19 cellular contexts compared by ENCODE assay signal in the genomic region with DNA sequence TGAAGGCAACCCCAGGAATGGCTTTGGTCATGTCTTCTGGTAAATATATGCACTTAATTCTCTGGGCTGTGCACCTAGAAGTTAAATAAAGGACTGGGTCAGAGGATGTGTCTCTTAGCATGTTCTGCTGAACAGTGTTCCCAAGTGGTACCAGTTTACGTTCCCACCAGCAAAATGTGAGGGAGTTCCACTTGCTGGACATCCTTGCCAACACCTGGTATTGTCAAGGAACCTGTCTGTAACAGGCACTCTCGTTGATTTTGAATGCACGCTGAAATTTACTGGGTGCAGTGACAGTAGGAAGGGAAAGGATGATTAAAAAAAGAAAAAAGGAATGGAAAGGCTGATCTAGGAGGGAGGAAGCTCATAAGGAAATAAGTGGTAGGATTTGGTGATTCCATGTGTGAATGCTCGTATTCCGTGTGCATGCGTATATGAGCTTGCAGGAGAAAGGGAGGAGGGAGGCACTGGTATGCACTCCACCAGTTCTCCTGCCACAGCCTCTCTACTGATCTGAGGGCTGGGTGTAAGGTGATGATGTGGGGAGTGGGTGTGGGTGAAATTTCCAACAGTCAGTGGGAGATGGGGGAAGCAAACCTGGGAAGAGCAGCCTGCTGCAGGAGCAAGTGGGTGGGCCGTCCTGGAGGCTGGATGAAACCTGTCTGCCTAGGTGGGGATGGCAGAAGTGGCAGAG. TPM values are rescaled to one million over a fixed set of nuclear protein-coding genes. Genes with fewer than 3 reads are reported as not detected.
DNase-seq lines count a peak whose midpoint lies in the region; ATAC-seq, FAIRE-seq and TF ChIP-seq lines count a peak whose summit lies in the region.
"Had no signal": no experiment of that assay in that cellular context is flagged by ENCODE, and none has a peak within 500 bp of the region (broad histone marks: within the 10 kb centered on the region; RNA-seq: fewer than 3 reads in every experiment).

No MANE protein-coding gene starts in this region.

- H3K27me3 ChIP-seq in BLaER1, result no peaks in the 10 kb centered on the region
- H3K27me3 ChIP-seq in GM23248 (replicated peaks; ENCODE audit: insufficient read depth), result no peaks in the 10 kb centered on the region
- no peaks in the 10 kb centered on the region for H3K27me3 ChIP-seq in astrocyte (ENCODE audit: insufficient read depth, low read length)
- no peaks in the 10 kb centered on the region for H3K27me3 ChIP-seq in naive thymus-derived CD4-positive, alpha-beta T cell (ENCODE audit: control insufficient read depth in 2 of 2, insufficient read depth in 2 of 2, low read length in 2 of 2)
- H3K27me3 ChIP-seq in neuronal stem cell (ENCODE audit: control insufficient read depth in 3 of 3, insufficient read depth in 3 of 3, low read depth in 1 of 3, low read length in 3 of 3), result no peaks in the 10 kb centered on the region
- H3K27me3 ChIP-seq: ascending aorta, MG63 had no signal

- no peak overlapping the region for H3K23ac ChIP-seq in neuronal stem cell (ENCODE audit: low read depth, low read length, poor library complexity)

- no peak overlapping the region for H3K4ac ChIP-seq in neuronal stem cell (ENCODE audit: low read length)

- H3K9me3 ChIP-seq in BLaER1 (no peaks in the 10 kb centered on the region), GM23248 (ENCODE audit: low read depth) (no peaks in the 10 kb centered on the region), astrocyte (ENCODE audit: insufficient read depth, low read depth, low read length) (no peaks in the 10 kb centered on the region), neuronal stem cell (replicated peaks in 1 of 2; ENCODE audit: control insufficient read depth in 2 of 2, insufficient read depth in 1 of 2, low read depth in 1 of 2, low read length in 2 of 2) (peaks cover 0 to 2% of the 10 kb centered on the region in 2 donors)
- no peaks in the 10 kb centered on the region for H3K9me3 ChIP-seq in naive thymus-derived CD4-positive, alpha-beta T cell (ENCODE audit: control insufficient read depth in 2 of 3, low read length in 3 of 3)
- H3K9me3 ChIP-seq: ascending aorta, MG63 had no signal

- peak overlapping the region; percentile 47 for H3K27ac Mint-ChIP-seq in astrocyte (ENCODE audit: unreplicated experiment)
- peak overlapping the region; percentile 2 to 90 (median 84) for H3K27ac Mint-ChIP-seq in naive thymus-derived CD4-positive, alpha-beta T cell

- H3K14ac ChIP-seq in neuronal stem cell (ENCODE audit: low read length), result no peak overlapping the region

- H4K20me1 ChIP-seq in BLaER1 (peaks cover 100% of the 10 kb centered on the region), GM23248 (ENCODE audit: insufficient read depth) (no peaks in the 10 kb centered on the region), astrocyte (ENCODE audit: insufficient read depth, low read length) (peaks cover 89% of the 10 kb centered on the region)

- no peak overlapping the region for H3K9ac ChIP-seq in BLaER1
- H3K9ac ChIP-seq in GM23248, result peak overlapping the region; percentile 68; the same call in 1 of the 2 replicates
- H3K9ac ChIP-seq in astrocyte (ENCODE audit: low read length), result no peak overlapping the region
- no peak overlapping the region for H3K9ac ChIP-seq in neuronal stem cell (ENCODE audit: low read depth, low read length, poor library complexity)

- 94 to 95% methylated on average over 7 of the region's 7 CpGs for WGBS in GM23248 (ENCODE audit: low coverage in 1 of 2, low lambda C conversion rate in 2 of 2, missing lambda C conversion rate in 2 of 2), 2 experiments
- no CpG with 5 or more reads among the region's 7 CpGs for WGBS in neuronal stem cell (ENCODE audit: extremely low coverage in 2 of 2, insufficient read length in 2 of 2, insufficient replicate concordance in 1 of 2), 2 donors

- peaks cover 95% of the 10 kb centered on the region for H3K79me2 ChIP-seq in GM23248 (ENCODE audit: insufficient read depth)
- H3K79me2 ChIP-seq in astrocyte (ENCODE audit: insufficient read depth, low read length), result peaks cover 97% of the 10 kb centered on the region

- H3K4me1 ChIP-seq in BLaER1, result peaks cover 70% of the 10 kb centered on the region
- peaks cover 59% of the 10 kb centered on the region for H3K4me1 ChIP-seq in GM23248 (ENCODE audit: insufficient read depth)
- peaks cover 58% of the 10 kb centered on the region for H3K4me1 ChIP-seq in astrocyte (ENCODE audit: insufficient read depth, low read length)
- peaks cover 18 to 40% of the 10 kb centered on the region in 2 donors for H3K4me1 ChIP-seq in naive thymus-derived CD4-positive, alpha-beta T cell (ENCODE audit: control insufficient read depth in 2 of 2, insufficient read depth in 2 of 2, low read length in 2 of 2)
- peaks cover 2 to 3% of the 10 kb centered on the region in 2 donors for H3K4me1 ChIP-seq in neuronal stem cell (ENCODE audit: control insufficient read depth in 2 of 2, insufficient read depth in 1 of 2, low read depth in 1 of 2, low read length in 2 of 2)

- H4K8ac ChIP-seq in neuronal stem cell (ENCODE audit: low read depth, low read length), result no peak overlapping the region

- H2BK12ac ChIP-seq in neuronal stem cell (ENCODE audit: low read length), result no peak overlapping the region

- DNase-seq in GM23248 (no peak), astrocyte (ENCODE audit: low read depth) (no peak), 8988T (no peak), left cardiac atrium (no peak), neuronal stem cell (ENCODE audit: low spot score) (no peak)
- no peak for DNase-seq in naive thymus-derived CD4-positive, alpha-beta T cell
- DNase-seq: activated CD8-positive, alpha-beta memory T cell treated with anti-CD3 and anti-CD28 coated beads, Interleukin-2, amount 50 U/mL, for 48 hours; foreskin melanocyte; islet precursor cell; MG63; NCI-H2081 treated with DMSO at 0.1 percent for 48 hours; NCI-H82; stimulated activated CD4-positive, alpha-beta T cell treated with anti-CD3 and anti-CD28 coated beads, Interleukin-2, amount 100 ng/mL, for 48 hours; stimulated activated naive B cell treated with anti-CD40 and anti-IgM and Interleukin-4, amounts not matched to agents 10 μg/mL and 1 μg/mL and 100 μg/mL, for 72 hours had no signal

- peaks cover 74% of the 10 kb centered on the region for H3K36me3 ChIP-seq in BLaER1
- peaks cover 15% of the 10 kb centered on the region; the same call in 1 of the 2 replicates for H3K36me3 ChIP-seq in GM23248 (ENCODE audit: low read depth)
- H3K36me3 ChIP-seq in astrocyte (ENCODE audit: insufficient read depth, low read length), result peaks cover 12% of the 10 kb centered on the region
- H3K36me3 ChIP-seq in naive thymus-derived CD4-positive, alpha-beta T cell (ENCODE audit: control insufficient read depth in 2 of 3, insufficient read depth in 3 of 3, low read length in 3 of 3), result peaks cover 0 to 45% (median 0%) of the 10 kb centered on the region in 3 experiments
- H3K36me3 ChIP-seq in neuronal stem cell (replicated peaks in 1 of 2; ENCODE audit: control insufficient read depth in 2 of 2, insufficient read depth in 2 of 2, low read length in 2 of 2), result peaks cover 12 to 72% of the 10 kb centered on the region in 2 donors

- peaks cover 44% of the 10 kb centered on the region for H3F3A ChIP-seq in GM23248 (ENCODE audit: insufficient read depth)

- ATAC-seq in naive thymus-derived CD4-positive, alpha-beta T cell, result no peak
- no peak for ATAC-seq in activated CD4-positive, CD25-positive, alpha-beta regulatory T cell treated with anti-CD3 and anti-CD28 coated beads, Interleukin-2, amount 50 U/mL, for 24 hours
- ATAC-seq in left cardiac atrium, result no peak
- ATAC-seq: stimulated activated naive B cell treated with anti-CD40 and anti-IgM and Interleukin-4, amounts not matched to agents 10 μg/mL and 1 μg/mL and 100 μg/mL, for 72 hours had no signal

- H2AFZ ChIP-seq in GM23248, result no peak overlapping the region
- H2AFZ ChIP-seq in astrocyte (ENCODE audit: low read depth, low read length), result no peak overlapping the region
- H2AFZ ChIP-seq in neuronal stem cell (ENCODE audit: low read length), result no peak overlapping the region

- no peaks in the 10 kb centered on the region for H3K27me3 Mint-ChIP-seq in astrocyte (ENCODE audit: low read depth, unreplicated experiment)
- no peaks in the 10 kb centered on the region for H3K27me3 Mint-ChIP-seq in naive thymus-derived CD4-positive, alpha-beta T cell
- H3K27me3 Mint-ChIP-seq: stimulated activated naive B cell treated with anti-CD40 and anti-IgM and Interleukin-4, amounts not matched to agents 10 μg/mL and 1 μg/mL and 100 μg/mL, for 72 hours had no signal

- no peak for TF ChIP-seq CTCF in astrocyte (IDR thresholded peaks at IDR 0.05; ENCODE audit: insufficient read depth, low read depth, low read length)

- POLR2A ChIA-PET in naive thymus-derived CD4-positive, alpha-beta T cell (lab: Charles Lee), result interaction anchor here (1.2 to 2.7 kb wide), 2 partner anchors 13 to 44 kb away, joined by 3 to 11 read pairs; no protein-coding TSS in a partner anchor

- H2BK120ac ChIP-seq in neuronal stem cell (ENCODE audit: low read depth, low read length), result no peak overlapping the region

- H3K9me2 ChIP-seq in GM23248 (ENCODE audit: insufficient read depth), result no peaks in the 10 kb centered on the region

- peaks cover 9% of the 10 kb centered on the region for H3K36me3 Mint-ChIP-seq in astrocyte (ENCODE audit: low read depth, unreplicated experiment)
- H3K36me3 Mint-ChIP-seq in naive thymus-derived CD4-positive, alpha-beta T cell, result peaks cover 6 to 36% (median 25%) of the 10 kb centered on the region in 5 donors

- H3K4me1 Mint-ChIP-seq in astrocyte (ENCODE audit: low read depth, unreplicated experiment), result peaks cover 72% of the 10 kb centered on the region
- H3K4me1 Mint-ChIP-seq in naive thymus-derived CD4-positive, alpha-beta T cell, result peaks cover 56 to 82% (median 80%) of the 10 kb centered on the region in 7 donors

- no peak overlapping the region for H3K4me3 ChIP-seq in BLaER1
- H3K4me3 ChIP-seq in GM23248, result no peak overlapping the region
- no peak overlapping the region for H3K4me3 ChIP-seq in astrocyte (ENCODE audit: insufficient read depth, low read depth, low read length)
- no peak overlapping the region for H3K4me3 ChIP-seq in naive thymus-derived CD4-positive, alpha-beta T cell (ENCODE audit: low read length)
- no peak overlapping the region for H3K4me3 ChIP-seq in neuronal stem cell (ENCODE audit: low read length in 2 of 2)
- H3K4me3 ChIP-seq: ascending aorta, MG63 had no signal

- H4K91ac ChIP-seq in neuronal stem cell (ENCODE audit: low read depth, low read length, poor library complexity), result no peak overlapping the region

- H3K4me2 ChIP-seq in BLaER1 (peak overlapping the region; percentile 68), GM23248 (ENCODE audit: unreplicated experiment) (peak overlapping the region; percentile 58), astrocyte (ENCODE audit: low read length) (no peak overlapping the region), neuronal stem cell (ENCODE audit: insufficient read depth, low read length, poor library complexity, severe bottlenecking) (no peak overlapping the region)

- H2AK5ac ChIP-seq in neuronal stem cell (ENCODE audit: low read depth, low read length), result no peak overlapping the region

- no peak overlapping the region for H2BK15ac ChIP-seq in neuronal stem cell (ENCODE audit: low read length)

- intact Hi-C loops in naive thymus-derived CD4-positive, alpha-beta T cell (cut with micrococcal nuclease), result loop anchor here in 1 of 2 donors (2.0 kb wide), 1 partner anchor 13 kb away; no protein-coding TSS in a partner anchor
- intact Hi-C loops in left cardiac atrium (cut with DNase I), result no loop called here

- no peak overlapping the region for H2BK5ac ChIP-seq in neuronal stem cell (ENCODE audit: low read length)

- in situ Hi-C loops in GM23248 (cut with MboI), result no loop called here

- FAIRE-seq in astrocyte (lab: Jason Lieb, UNC), result no peak
- FAIRE-seq: G401.6 had no signal

- H3K27ac ChIP-seq in BLaER1, result peak overlapping the region; percentile 75
- H3K27ac ChIP-seq in GM23248, result peak overlapping the region; percentile 88
- H3K27ac ChIP-seq in astrocyte (ENCODE audit: low read depth, low read length), result no peak overlapping the region
- no peak overlapping the region for H3K27ac ChIP-seq in naive thymus-derived CD4-positive, alpha-beta T cell (ENCODE audit: low read depth, low read length)
- H3K27ac ChIP-seq in neuronal stem cell (replicated peaks; ENCODE audit: low read length), result no peak overlapping the region
- H3K27ac ChIP-seq: C4-2B had no signal

- no peak overlapping the region for H3K18ac ChIP-seq in neuronal stem cell (ENCODE audit: low read length)

- H3K9me3 Mint-ChIP-seq in astrocyte (ENCODE audit: unreplicated experiment), result no peaks in the 10 kb centered on the region
- H3K9me3 Mint-ChIP-seq in naive thymus-derived CD4-positive, alpha-beta T cell, result peaks cover 0 to 1% (median 0%) of the 10 kb centered on the region in 11 donors
- H3K9me3 Mint-ChIP-seq: stimulated activated naive B cell treated with anti-CD40 and anti-IgM and Interleukin-4, amounts not matched to agents 10 μg/mL and 1 μg/mL and 100 μg/mL, for 72 hours had no signal

- H3K4me3 Mint-ChIP-seq in astrocyte (ENCODE audit: unreplicated experiment), result no peak overlapping the region
- peak overlapping the region; percentile 20 to 77 (median 52) for H3K4me3 Mint-ChIP-seq in naive thymus-derived CD4-positive, alpha-beta T cell
- H3K4me3 Mint-ChIP-seq: stimulated activated naive B cell treated with anti-CD40 and anti-IgM and Interleukin-4, amounts not matched to agents 10 μg/mL and 1 μg/mL and 100 μg/mL, for 72 hours had no signal

- H3K79me1 ChIP-seq in neuronal stem cell (ENCODE audit: low read depth, low read length), result peaks cover 11% of the 10 kb centered on the region

- CTCF ChIA-PET in naive thymus-derived CD4-positive, alpha-beta T cell (lab: Charles Lee), result interaction anchor here (0.6 to 1.2 kb wide), 2 partner anchors 42 to 66 kb away, joined by 3 read pairs; no protein-coding TSS in a partner anchor

RNA-seq across cellular contexts. Expression of a gene that starts 14.9 kb away (rescaled TPM):
- 40.0 and 40.2 TPM in 2 replicates for total RNA-seq in GM23248 (2014; rRNA removed; shearing (Covaris generic))
- 69.4 and 69.7 TPM in 2 replicates for polyA plus RNA-seq in GM23248 (2016; fragmentation: Nextera tagmentation; extraction: Ambion mirVana)
- total RNA-seq in astrocyte (127 and 153 TPM in 2 replicates), left cardiac atrium (10 to 100 TPM; 42.7 to 47.9 TPM)
- total RNA-seq in naive thymus-derived CD4-positive, alpha-beta T cell, result 100 to 1,000 TPM; 169 to 235 (median 201) TPM
- polyA plus RNA-seq in naive thymus-derived CD4-positive, alpha-beta T cell, result 10 to 100 TPM; 24.3 to 76.6 TPM
- polyA plus RNA-seq in neuronal stem cell (2013, experiment 1 of 2), result 35.8 TPM
- 36.1 TPM for polyA plus RNA-seq in neuronal stem cell (2013, experiment 2 of 2)

RNA-seq across cellular contexts. Expression of a gene that starts 26.7 kb away (rescaled TPM):
- total RNA-seq in GM23248 (2014; rRNA removed; shearing (Covaris generic)), result 37.7 and 41.3 TPM in 2 replicates
- 19.0 and 20.0 TPM in 2 replicates for polyA plus RNA-seq in GM23248 (2016; fragmentation: Nextera tagmentation; extraction: Ambion mirVana)
- 13.7 and 14.0 TPM in 2 replicates for total RNA-seq in astrocyte
- 10 to 100 TPM; 31.1 to 71.3 (median 42.0) TPM for total RNA-seq in naive thymus-derived CD4-positive, alpha-beta T cell
- 10 to 100 TPM; 20.6 to 26.2 TPM for polyA plus RNA-seq in naive thymus-derived CD4-positive, alpha-beta T cell
- 10 to 100 TPM; 18.7 to 19.6 TPM for total RNA-seq in left cardiac atrium
- 14.3 TPM for polyA plus RNA-seq in neuronal stem cell (2013, experiment 1 of 2)
- 13.8 TPM for polyA plus RNA-seq in neuronal stem cell (2013, experiment 2 of 2)

Comparison
In these comparisons a context has a peak if more than half of its experiments do, and no peak if none do; other contexts are left out.
1. H3K27ac ChIP-seq: peak in BLaER1 (single experiment) and GM23248 (single experiment); none in astrocyte (single experiment), naive thymus-derived CD4-positive, alpha-beta T cell (single experiment) and neuronal stem cell (single experiment).
2. H3K4me2 ChIP-seq: peak in BLaER1 (single experiment) and GM23248 (single experiment); none in astrocyte (single experiment) and neuronal stem cell (single experiment).